10 cellular contexts compared by ENCODE assay signal in genomic region chr22:38953577-38954413, GRCh38. TPM values are rescaled to one million over a fixed set of nuclear protein-coding genes. Genes with fewer than 3 reads are reported as not detected.
A peak's percentile ranks its signal among the peaks of the same experiment; 100 is the strongest.
DNase-seq lines count a peak whose midpoint lies in the region; ATAC-seq and TF ChIP-seq lines count a peak whose summit lies in the region.
"Had no signal": no experiment of that assay in that cellular context is flagged by ENCODE, and none has a peak within 500 bp of the region (broad histone marks: within the 10 kb centered on the region; RNA-seq: fewer than 3 reads in every experiment).

No MANE protein-coding gene starts in this region.

- no peaks in the 10 kb centered on the region for H3K36me3 ChIP-seq in heart left ventricle
- no peaks in the 10 kb centered on the region for H3K36me3 ChIP-seq in trophoblast cell (ENCODE audit: control insufficient read depth in 1 of 2, insufficient read depth in 2 of 2, low read length in 2 of 2)
- H3K36me3 ChIP-seq: BLaER1 had no signal

- peak in 3 of 4 donors; percentile 11 to 53 (median 29) for ATAC-seq in heart left ventricle
- no peak for ATAC-seq in right cardiac atrium

- peaks cover 26% of the 10 kb centered on the region for H3K4me1 Mint-ChIP-seq in activated T-cell treated with anti-CD3 and anti-CD28 coated beads, Interleukin-2, amount 50 U/mL, for 24 hours (ENCODE audit: low read depth)

- H3K14ac ChIP-seq in trophoblast cell (ENCODE audit: low read length) = no peak overlapping the region

- peaks cover 0 to 47% (median 0%) of the 10 kb centered on the region in 12 donors for H3K4me1 ChIP-seq in heart left ventricle
- H3K4me1 ChIP-seq in right cardiac atrium (ENCODE audit: control insufficient read depth, insufficient read depth, low read length) = no peaks in the 10 kb centered on the region
- no peaks in the 10 kb centered on the region for H3K4me1 ChIP-seq in trophoblast cell (ENCODE audit: control insufficient read depth in 1 of 2, insufficient read depth in 2 of 2, low read length in 2 of 2)

- no peaks in the 10 kb centered on the region for H3K79me2 ChIP-seq in trophoblast cell (ENCODE audit: control insufficient read depth, insufficient read depth, low read length, poor library complexity)

- WGBS in heart left ventricle, 4 donors = 69 to 87% (median 81%) methylated on average over 15 of the region's 15 CpGs
- 71% methylated on average over 15 of the region's 15 CpGs for WGBS in right cardiac atrium
- no CpG with 5 or more reads among the region's 15 CpGs for WGBS in trophoblast cell (ENCODE audit: extremely low coverage, insufficient coverage, insufficient read length)

- intact Hi-C loops in heart left ventricle (cut with DNase I) (no loop called here), right cardiac atrium (cut with DNase I) (no loop called here)

- H3K9ac ChIP-seq in trophoblast cell (ENCODE audit: low read length) = no peak overlapping the region
- H3K9ac ChIP-seq: BLaER1 had no signal

- peak overlapping the region in 1 of 12 donors; percentile 8 for H3K4me3 ChIP-seq in heart left ventricle
- H3K4me3 ChIP-seq in right cardiac atrium (ENCODE audit: low read length) = no peak overlapping the region
- H3K4me3 ChIP-seq in trophoblast cell (ENCODE audit: low read depth, low read length) = no peak overlapping the region
- H3K4me3 ChIP-seq: BLaER1 had no signal

- no peaks in the 10 kb centered on the region for H3K79me1 ChIP-seq in trophoblast cell (ENCODE audit: low read length)

- no peak overlapping the region for H4K91ac ChIP-seq in trophoblast cell (ENCODE audit: low read depth, low read length)

- no peak for TF ChIP-seq CTCF in heart left ventricle (IDR thresholded peaks at IDR 0.05)

- no peak overlapping the region for H3K23ac ChIP-seq in trophoblast cell (ENCODE audit: low read length)

- no peak for TF ChIP-seq POLR2A in heart left ventricle (IDR thresholded peaks at IDR 0.05)

- no peak overlapping the region for H2BK120ac ChIP-seq in trophoblast cell (ENCODE audit: insufficient read depth, low read length, poor library complexity)

- H3K4me2 ChIP-seq in trophoblast cell (ENCODE audit: low read length) = no peak overlapping the region
- H3K4me2 ChIP-seq: BLaER1 had no signal

- H3K9me3 Mint-ChIP-seq in activated T-cell treated with anti-CD3 and anti-CD28 coated beads, Interleukin-2, amount 50 U/mL, for 24 hours = no peaks in the 10 kb centered on the region
- H3K9me3 Mint-ChIP-seq: naive thymus-derived CD8-positive, alpha-beta T cell had no signal

- peak overlapping the region; percentile 18 for H3K4me3 Mint-ChIP-seq in activated T-cell treated with anti-CD3 and anti-CD28 coated beads, Interleukin-2, amount 50 U/mL, for 24 hours

- no peak overlapping the region for H2BK12ac ChIP-seq in trophoblast cell (ENCODE audit: low read length)

- H3K18ac ChIP-seq in trophoblast cell (ENCODE audit: low read length) = no peak overlapping the region

- H3K27me3 Mint-ChIP-seq in activated T-cell treated with anti-CD3 and anti-CD28 coated beads, Interleukin-2, amount 50 U/mL, for 24 hours = peaks cover 18% of the 10 kb centered on the region

- no peak overlapping the region for H2BK5ac ChIP-seq in trophoblast cell (ENCODE audit: low read depth, low read length, poor library complexity)

- H3K27me3 ChIP-seq in heart left ventricle = no peaks in the 10 kb centered on the region
- no peaks in the 10 kb centered on the region for H3K27me3 ChIP-seq in right cardiac atrium (ENCODE audit: control insufficient read depth, insufficient read depth)
- H3K27me3 ChIP-seq in trophoblast cell (ENCODE audit: insufficient read depth, low read length) = no peaks in the 10 kb centered on the region
- H3K27me3 ChIP-seq: BLaER1 had no signal

- H3K9me3 ChIP-seq in heart left ventricle (no peaks in the 10 kb centered on the region), right cardiac atrium (ENCODE audit: control insufficient read depth, low read length) (no peaks in the 10 kb centered on the region), trophoblast cell (ENCODE audit: insufficient read depth, low read depth, low read length) (peaks cover 4% of the 10 kb centered on the region)
- H3K9me3 ChIP-seq: BLaER1 had no signal

- no peak for DNase-seq in heart left ventricle
- DNase-seq in right cardiac atrium = no peak
- DNase-seq in HPDE6-E6E7 (ENCODE audit: extremely low spot score) = peak; percentile 68
- DNase-seq in activated T-cell treated with anti-CD3 and anti-CD28 coated beads, Interleukin-2, amount 50 U/mL, for 24 hours = peak; percentile 73
- DNase-seq in trophoblast cell = peak; percentile 50 to 59
- no peak for DNase-seq in DMS 273 treated with DMSO at 0.1 percent for 48 hours (lab: John Stamatoyannopoulos, UW)
- DNase-seq in cortex of kidney (lab: John Stamatoyannopoulos, UW) = no peak
- no peak for DNase-seq in medulla oblongata (ENCODE audit: extremely low spot score)
- DNase-seq: naive thymus-derived CD8-positive, alpha-beta T cell had no signal

- no peaks in the 10 kb centered on the region for H3K36me3 Mint-ChIP-seq in activated T-cell treated with anti-CD3 and anti-CD28 coated beads, Interleukin-2, amount 50 U/mL, for 24 hours (ENCODE audit: low read depth)
- H3K36me3 Mint-ChIP-seq: naive thymus-derived CD8-positive, alpha-beta T cell had no signal

- no peak overlapping the region for H2AK5ac ChIP-seq in trophoblast cell (ENCODE audit: low read length)

- H3K4ac ChIP-seq in trophoblast cell (ENCODE audit: low read depth, low read length) = no peak overlapping the region

- no peak overlapping the region for H2AFZ ChIP-seq in trophoblast cell (ENCODE audit: insufficient read depth, low read length, poor library complexity)

- peak overlapping the region in 1 of 12 donors; percentile 75 for H3K27ac ChIP-seq in heart left ventricle
- no peak overlapping the region for H3K27ac ChIP-seq in right cardiac atrium (ENCODE audit: low read length)
- no peak overlapping the region for H3K27ac ChIP-seq in trophoblast cell (ENCODE audit: low read depth, low read length)
- H3K27ac ChIP-seq: BLaER1 had no signal

- H4K12ac ChIP-seq in trophoblast cell (ENCODE audit: low read depth, low read length) = no peak overlapping the region

- no peak overlapping the region for H4K8ac ChIP-seq in trophoblast cell (ENCODE audit: low read depth, low read length)

- peak overlapping the region; percentile 88 for H3K27ac Mint-ChIP-seq in activated T-cell treated with anti-CD3 and anti-CD28 coated beads, Interleukin-2, amount 50 U/mL, for 24 hours

RNA-seq across cellular contexts. Expression of gene APOBEC3A, which starts 3.6 kb away (rescaled TPM):
- total RNA-seq in heart left ventricle (1 to 10 TPM in 3 of 9 donors, under 1 TPM in 3, not detected in 3; 0.36 to 7.7 (median 1.4) TPM), right cardiac atrium (under 1 TPM; 0.23 to 0.94 (median 0.65) TPM)
- polyA plus RNA-seq in heart left ventricle (1 to 10 TPM in 1 of 2 donors, under 1 TPM in 1; 0.58 to 1.4 TPM), right cardiac atrium (0.14 TPM)
- polyA plus RNA-seq in trophoblast cell (2013) = not detected in 2 replicates
- total RNA-seq: naive thymus-derived CD8-positive, alpha-beta T cell had no signal
- polyA plus RNA-seq: naive thymus-derived CD8-positive, alpha-beta T cell had no signal

RNA-seq across cellular contexts. Expression of gene APOBEC3B, which starts 28.4 kb away (rescaled TPM):
- 10 to 100 TPM in 1 of 9 donors, 1 to 10 TPM in 3, under 1 TPM in 3, not detected in 2; 0.49 to 10.3 (median 1.1) TPM for total RNA-seq in heart left ventricle
- 1 to 10 TPM in 1 of 2 donors, under 1 TPM in 1; 0.85 to 1.0 TPM for polyA plus RNA-seq in heart left ventricle
- total RNA-seq in right cardiac atrium = 1 to 10 TPM; 1.3 to 1.9 (median 1.6) TPM
- polyA plus RNA-seq in right cardiac atrium = 2.6 TPM
- polyA plus RNA-seq in trophoblast cell (2013) = 2.4 and 2.5 TPM in 2 replicates

Comparison
In these comparisons a context has a peak if more than half of its experiments do, and no peak if none do; other contexts are left out.
1. ATAC-seq: peak in heart left ventricle (3 of 4); none in right cardiac atrium (0 of 2).
2. DNase-seq: peak in HPDE6-E6E7 (single experiment), activated T-cell treated with anti-CD3 and anti-CD28 coated beads, Interleukin-2, amount 50 U/mL, for 24 hours (single experiment) and trophoblast cell (2 of 2); none in heart left ventricle (0 of 5), right cardiac atrium (0 of 3), DMS 273 treated with DMSO at 0.1 percent for 48 hours (single experiment), cortex of kidney (single experiment) and medulla oblongata (single experiment).